16 cellular contexts compared by ENCODE assay signal in the genomic region with DNA sequence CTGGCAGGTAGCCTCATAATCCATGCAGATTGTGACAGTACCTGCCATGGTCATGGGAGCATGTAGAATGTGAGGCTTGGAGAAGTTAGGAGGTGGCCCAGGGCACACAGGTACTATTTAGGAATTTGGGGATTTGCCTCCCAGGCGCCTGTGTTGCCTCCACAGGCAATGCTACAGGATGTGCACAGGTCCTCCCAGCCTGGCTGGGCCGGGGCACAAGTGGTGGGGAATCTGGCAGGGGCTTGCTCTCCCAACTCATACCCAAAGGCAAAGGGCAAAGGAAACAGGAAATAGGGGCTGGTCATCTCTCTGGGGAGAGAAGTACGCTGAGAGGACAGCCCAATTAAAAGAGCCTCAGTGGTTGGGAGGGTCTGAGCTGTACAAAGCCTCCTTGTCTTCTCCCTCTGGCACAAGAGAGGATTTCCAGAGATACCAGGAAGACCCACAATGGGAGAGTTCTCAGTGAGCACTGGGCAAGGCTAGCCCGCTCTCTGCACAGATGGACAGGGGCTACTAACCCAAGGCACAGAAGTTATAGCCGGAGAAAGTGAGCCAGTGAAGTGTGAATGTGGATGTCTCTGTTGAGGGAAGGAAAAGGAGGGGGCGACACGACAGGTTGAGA. TPM values are rescaled to one million over a fixed set of nuclear protein-coding genes. Genes with fewer than 3 reads are reported as not detected.
"Had no signal": no experiment of that assay in that cellular context is flagged by ENCODE, and none has a peak within 500 bp of the region (broad histone marks: within the 10 kb centered on the region; RNA-seq: fewer than 3 reads in every experiment).

No MANE protein-coding gene starts in this region.

RNA-seq across cellular contexts. Expression of a gene that starts 40.5 kb away (rescaled TPM):
- total RNA-seq: left lobe of liver; myocyte; naive thymus-derived CD4-positive, alpha-beta T cell; natural killer cell treated with Interleukin-12 subunit alpha and Interleukin-12 subunit beta and Interleukin-15 and Interleukin-18, amount 100 ng/mL, for 72 hours; osteoblast; posterior vena cava; renal cortical epithelial cell; right atrium auricular region; right lobe of liver; skeletal muscle tissue; tibial nerve; upper lobe of left lung had no signal
- polyA plus RNA-seq: hepatocyte, keratinocyte, smooth muscle cell, stomach had no signal
